ENCODE assay signal across 15 cellular contexts in the genomic region with DNA sequence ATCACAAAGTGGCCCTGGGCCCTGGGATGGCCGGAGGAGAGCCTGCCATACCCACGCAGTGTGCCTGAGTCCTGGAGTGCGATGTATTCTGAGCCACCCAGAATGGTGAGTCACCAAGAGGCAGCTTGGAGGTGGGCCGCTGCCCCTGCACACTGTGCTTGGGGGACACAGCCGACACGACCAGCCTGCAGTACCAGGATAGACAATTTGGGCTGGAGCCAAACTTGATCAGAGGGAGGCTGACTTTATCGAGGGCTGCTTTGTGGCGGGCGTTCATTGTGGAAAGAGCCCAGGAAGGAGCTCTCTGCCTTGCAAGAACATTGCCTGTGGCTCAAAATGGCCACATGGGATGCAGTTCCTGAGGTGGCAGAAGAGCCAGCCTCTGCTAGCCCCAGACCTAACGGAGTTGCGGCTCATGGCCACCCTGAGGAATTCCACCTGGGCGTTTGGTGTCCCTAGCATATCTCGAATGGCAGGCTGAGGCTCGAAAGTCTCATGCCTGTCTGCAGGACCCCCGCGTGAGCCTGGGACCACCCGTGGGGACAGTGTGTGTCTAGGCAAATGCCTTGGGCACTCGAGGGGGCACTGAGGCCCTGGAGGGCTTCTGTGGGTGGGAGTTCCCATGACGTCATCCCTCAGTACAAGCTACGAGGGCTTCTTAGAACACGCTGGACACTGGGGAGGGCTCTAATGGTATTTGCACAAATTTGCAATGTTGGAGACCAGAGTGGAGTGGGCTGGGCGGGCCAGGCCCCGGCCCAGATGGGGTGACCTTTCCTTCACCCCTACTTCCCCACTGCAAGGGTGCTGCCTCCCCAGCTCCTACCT.
DNase-seq lines count a peak whose midpoint lies in the region; ATAC-seq, FAIRE-seq and TF ChIP-seq lines count a peak whose summit lies in the region.
"Had no signal": no experiment of that assay in that cellular context is flagged by ENCODE, and none has a peak within 500 bp of the region (broad histone marks: within the 10 kb centered on the region; RNA-seq: fewer than 3 reads in every experiment).

No MANE protein-coding gene starts in this region.

- no peak overlapping the region for H3K9ac ChIP-seq in H1 (replicated peaks in 1 of 4; ENCODE audit: extremely low read depth in 1 of 4, low read depth in 3 of 4, low read length in 3 of 4)

- no peaks in the 10 kb centered on the region for H3K9me2 ChIP-seq in OCI-LY7 (ENCODE audit: insufficient read depth, low read length)

- TF ChIP-seq CTCF in OCI-LY7 (conservative IDR thresholded peaks at IDR 0.05; ENCODE audit: low read length) (no peak), H1 (IDR thresholded peaks at IDR 0.05; ENCODE audit: control extremely low read depth in 1 of 3, insufficient read depth in 1 of 3, low read depth in 1 of 3, low read length in 3 of 3) (no peak)

- H3K79me1 ChIP-seq in H1 (ENCODE audit: low read depth, low read length): no peaks in the 10 kb centered on the region

- H3K56ac ChIP-seq in H1 (replicated peaks; ENCODE audit: insufficient read length, low read depth, low read length): no peak overlapping the region

- H3K4me3 ChIP-seq in right cardiac atrium (ENCODE audit: low read length): no peak overlapping the region
- H3K4me3 ChIP-seq in OCI-LY7 (ENCODE audit: low read depth, low read length, poor library complexity, severe bottlenecking): no peak overlapping the region
- H3K4me3 ChIP-seq in H1 (ENCODE audit: extremely low read depth in 1 of 4, insufficient read depth in 2 of 4, low read depth in 3 of 4, low read length in 4 of 4): no peak overlapping the region
- H3K4me3 ChIP-seq: MG63 had no signal

- no peak overlapping the region for H4K5ac ChIP-seq in H1 (ENCODE audit: insufficient read length, low read depth, low read length)

- no peak overlapping the region for H3K4ac ChIP-seq in H1 (replicated peaks; ENCODE audit: insufficient read length, low read depth, low read length)

- no peak overlapping the region for H4K91ac ChIP-seq in H1 (replicated peaks; ENCODE audit: insufficient read length, low read length)

- no peak overlapping the region for H3K27ac ChIP-seq in right cardiac atrium (ENCODE audit: low read length)
- peak overlapping the region; percentile 98 for H3K27ac ChIP-seq in OCI-LY7 (ENCODE audit: low read depth, low read length, poor library complexity, severe bottlenecking)
- H3K27ac ChIP-seq in H1 (ENCODE audit: low read depth, low read length): no peak overlapping the region
- no peak overlapping the region for H3K27ac ChIP-seq in substantia nigra (ENCODE audit: low read depth, low read length, poor library complexity, severe bottlenecking)

- DNase-seq in right cardiac atrium (peak in 2 of 3 donors; percentile 40 to 50), cardiac septum (ENCODE audit: low spot score) (no peak), OCI-LY7 (ENCODE audit: low spot score) (no peak), H1 (ENCODE audit: low read depth in 1 of 2, low spot score in 2 of 2) (no peak), activated gamma-delta T cell treated with Interleukin-2 at 50 U/mL for 16 hours (no peak), substantia nigra (lab: John Stamatoyannopoulos, UW) (no peak), NCI-H2107 (lab: John Stamatoyannopoulos, UW) (no peak)
- DNase-seq: CD4-positive, CD25-positive, alpha-beta regulatory T cell; MG63; NCI-H1417 treated with DMSO at 0.1 percent for 48 hours; NCI-H187; NCI-H446 treated with DMSO at 0.1 percent for 48 hours; NCI-H69 had no signal

- no peak overlapping the region for H3K18ac ChIP-seq in H1 (ENCODE audit: extremely low read depth, low read length)

- intact Hi-C loops in right cardiac atrium (cut with DNase I) (loop anchor here in 1 of 4 donors (5.0 kb wide), 1 partner anchor 201 kb away; the partner anchor contains the start of gene FAM53B), cardiac septum (cut with DNase I) (loop anchor here (5.0 kb wide), 2 partner anchors 91 to 286 kb away; no protein-coding TSS in a partner anchor), OCI-LY7 (cut with micrococcal nuclease; ENCODE audit: unreplicated experiment) (no loop called here)

- H3K23me2 ChIP-seq in H1 (ENCODE audit: low read depth, low read length): no peaks in the 10 kb centered on the region

- H3K9me3 ChIP-seq in right cardiac atrium (ENCODE audit: control insufficient read depth, low read length): no peaks in the 10 kb centered on the region
- no peaks in the 10 kb centered on the region for H3K9me3 ChIP-seq in OCI-LY7 (ENCODE audit: low read length)
- no peaks in the 10 kb centered on the region for H3K9me3 ChIP-seq in H1 (ENCODE audit: insufficient read depth in 2 of 2, low read depth in 1 of 2, low read length in 1 of 2)
- H3K9me3 ChIP-seq: MG63 had no signal

- H2BK20ac ChIP-seq in H1 (ENCODE audit: low read length): no peak overlapping the region

- TF ChIP-seq EP300 in H1 (IDR thresholded peaks at IDR 0.05; ENCODE audit: borderline replicate concordance in 1 of 2, low read depth in 2 of 2, low read length in 2 of 2): no peak

- ATAC-seq in right cardiac atrium (no peak), GM18867 (IDR thresholded peaks at IDR 0.05; ENCODE audit: unreplicated experiment) (no peak)

- H3K4me2 ChIP-seq in OCI-LY7 (ENCODE audit: low read length) (peak overlapping the region; percentile 69), H1 (ENCODE audit: insufficient read depth in 1 of 2, low read depth in 2 of 2, low read length in 2 of 2) (no peak overlapping the region)

- CTCF ChIA-PET in OCI-LY7 (lab: Charles Lee; ENCODE audit: unreplicated experiment) (interaction anchor here (0.6 to 2.3 kb wide), 3 partner anchors 24 to 200 kb away, joined by 3 to 9 read pairs (median 8); no protein-coding TSS in a partner anchor), H1 (lab: Charles Lee; ENCODE audit: partially characterized antibody) (interaction anchor here (0.5 to 38.0 kb wide), 14 partner anchors 9 to 313 kb away, joined by 3 to 681 read pairs (median 4); no protein-coding TSS in a partner anchor)

- BruUV-seq in OCI-LY7 (replicated peaks; lab: Mats Ljungman, UMichigan): no TSS peak

- TF ChIP-seq POLR2A in H1 (IDR thresholded peaks at IDR 0.05; ENCODE audit: control extremely low read depth in 1 of 2, low read depth in 2 of 2, low read length in 2 of 2): no peak

- H2BK15ac ChIP-seq in H1 (ENCODE audit: low read length): 0 out of 2 replicates have a peak overlapping the region, but pooled peaks have one; percentile 31

- no peak overlapping the region for H2BK5ac ChIP-seq in H1 (ENCODE audit: low read depth, low read length)

- H3K23ac ChIP-seq in H1 (ENCODE audit: insufficient read length): no peak overlapping the region

- H3K4me1 ChIP-seq in right cardiac atrium (ENCODE audit: control insufficient read depth, insufficient read depth, low read length) (no peaks in the 10 kb centered on the region), OCI-LY7 (ENCODE audit: insufficient read depth, low read length, poor library complexity, severe bottlenecking) (peaks cover 100% of the 10 kb centered on the region), H1 (replicated peaks in 1 of 4; ENCODE audit: control insufficient read depth in 3 of 4, insufficient read depth in 4 of 4, low read length in 3 of 4) (peaks cover 0 to 9% (median 3%) of the 10 kb centered on the region in 4 experiments; a peak in 5 of 7 replicates)

- POLR2A ChIA-PET in OCI-LY7 (lab: Charles Lee): interaction anchor here (0.7 to 1.1 kb wide), 4 partner anchors 22 to 186 kb away, joined by 3 to 5 read pairs (median 3); no protein-coding TSS in a partner anchor
- POLR2A ChIA-PET in H1 (lab: Charles Lee; ENCODE audit: partially characterized antibody): no interaction called here

- H3K36me3 ChIP-seq in OCI-LY7 (ENCODE audit: insufficient read depth, low read length) (no peaks in the 10 kb centered on the region), H1 (ENCODE audit: control insufficient read depth in 2 of 4, insufficient read depth in 4 of 4, low read length in 3 of 4) (no peaks in the 10 kb centered on the region)
- H3K36me3 ChIP-seq: MG63 had no signal

- no peak for FAIRE-seq in H1 (lab: Jason Lieb, UNC)
- FAIRE-seq: A204.1 had no signal

- 91% methylated on average over 23 of the region's 23 CpGs for WGBS in right cardiac atrium
- WGBS in H1 (ENCODE audit: extremely low coverage in 1 of 2, insufficient coverage in 1 of 2, insufficient read length in 1 of 2, insufficient replicate concordance in 2 of 2, low coverage in 1 of 2, low lambda C conversion rate in 2 of 2, missing lambda C conversion rate in 1 of 2), 2 experiments: 95% methylated on average over 23 of the region's 23 CpGs; no CpG with 5 or more reads in 1 of the 2 experiments

- H4K8ac ChIP-seq in H1 (ENCODE audit: extremely low read depth, insufficient read depth, low read length): peak overlapping the region; percentile 28

- H3K79me2 ChIP-seq in OCI-LY7 (ENCODE audit: insufficient read depth, low read depth, low read length) (no peaks in the 10 kb centered on the region), H1 (ENCODE audit: control insufficient read depth in 1 of 2, insufficient read depth in 2 of 2, low read length in 2 of 2) (no peaks in the 10 kb centered on the region)

- H3K27me3 ChIP-seq in right cardiac atrium (ENCODE audit: control insufficient read depth, insufficient read depth) (no peaks in the 10 kb centered on the region), H1 (replicated peaks in 1 of 4; ENCODE audit: control insufficient read depth in 3 of 4, extremely low read depth in 1 of 4, insufficient read depth in 3 of 4, low read length in 3 of 4) (no peaks in the 10 kb centered on the region)
- H3K27me3 ChIP-seq: MG63 had no signal

- TF ChIP-seq RAD21 in H1 (IDR thresholded peaks at IDR 0.05 in 1 of 2, conservative IDR thresholded peaks at IDR 0.05 in 1 of 2; ENCODE audit: low read depth in 2 of 2, low read length in 2 of 2): no peak

- H2AFZ ChIP-seq in OCI-LY7 (ENCODE audit: low read length) (peak overlapping the region; percentile 50; the same call in 1 of the 2 replicates), H1 (ENCODE audit: low read length) (no peak overlapping the region)

- H2AK5ac ChIP-seq in H1 (ENCODE audit: low read depth, low read length): no peak overlapping the region

- H4K20me1 ChIP-seq in OCI-LY7 (ENCODE audit: insufficient read depth, low read length) (no peaks in the 10 kb centered on the region), H1 (replicated peaks in 1 of 2; ENCODE audit: control insufficient read depth in 1 of 2, insufficient read depth in 2 of 2, low read length in 2 of 2) (peaks cover 0 to 1% of the 10 kb centered on the region in 2 experiments)

- no peak overlapping the region for H2BK120ac ChIP-seq in H1 (replicated peaks; ENCODE audit: low read depth, low read length)

- no peak overlapping the region for H3K14ac ChIP-seq in H1 (ENCODE audit: insufficient read length)

- H2BK12ac ChIP-seq in H1 (ENCODE audit: low read depth, low read length): no peak overlapping the region

TF ChIP-seq in H1, 55 proteins besides CTCF, POLR2A, EP300 and RAD21 (continues in another document):
- TF ChIP-seq TAF1 (IDR thresholded peaks at IDR 0.05; ENCODE audit: low read depth, low read length) (no peak), RFX5 (IDR thresholded peaks at IDR 0.05; ENCODE audit: borderline replicate concordance, low read depth, low read length) (no peak), CHD1 (IDR thresholded peaks at IDR 0.05; ENCODE audit: low read depth, low read length) (no peak), YY1 (IDR thresholded peaks at IDR 0.05; ENCODE audit: low read depth, low read length) (no peak), KDM4A (IDR thresholded peaks at IDR 0.05; ENCODE audit: low read depth, low read length, severe bottlenecking) (no peak), FOSL1 (IDR thresholded peaks at IDR 0.05; ENCODE audit: insufficient read depth, low read depth, low read length) (no peak)

Comparison
In these comparisons a context has a peak if more than half of its experiments do, and no peak if none do; other contexts are left out.
1. DNase-seq: peak in right cardiac atrium (2 of 3); none in cardiac septum (single experiment), OCI-LY7 (single experiment), H1 (0 of 2), activated gamma-delta T cell treated with Interleukin-2 at 50 U/mL for 16 hours (single experiment), substantia nigra (0 of 49) and NCI-H2107 (single experiment).